In the genomic region with DNA sequence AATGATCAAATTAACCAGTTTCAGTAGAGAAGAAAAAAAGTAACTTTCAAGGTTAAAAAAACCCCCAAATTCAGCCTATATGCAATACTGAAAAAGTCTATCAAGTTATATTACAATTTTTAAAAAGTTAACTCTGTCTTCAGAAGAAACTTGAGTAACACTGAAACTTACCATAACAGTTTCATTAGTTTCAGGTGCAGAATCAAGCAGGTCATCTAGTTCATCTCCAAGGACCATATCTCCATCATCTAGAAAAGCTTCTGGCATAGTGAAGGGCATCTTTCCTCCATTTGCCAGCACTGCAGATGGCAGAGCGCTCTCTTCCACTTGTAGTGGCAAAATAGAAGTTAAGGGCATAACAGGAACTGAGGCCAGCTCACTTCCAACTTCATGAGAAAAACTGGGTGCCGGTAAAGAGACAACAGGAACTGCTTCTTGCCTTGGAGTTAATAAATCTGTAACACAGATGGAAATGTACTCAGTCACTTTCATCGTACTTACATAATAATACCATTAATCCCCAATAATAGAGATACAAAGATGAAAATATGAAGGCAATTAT, we compare ENCODE assay signal across 1 cellular context.
TF ChIP-seq lines count a peak whose summit lies in the region.

No MANE protein-coding gene starts in this region.

TF ChIP-seq in GM12878, 131 proteins besides CTCF, POLR2A, EP300 and RAD21 (continued from another document):
- TF ChIP-seq ZBTB11 (CRISPR knock-in tag; IDR thresholded peaks at IDR 0.05) (no peak), BHLHE40 (IDR thresholded peaks at IDR 0.05; ENCODE audit: borderline replicate concordance in 1 of 2, low read depth in 2 of 2, low read length in 1 of 2) (no peak), FOXM1 (IDR thresholded peaks at IDR 0.05; ENCODE audit: low read depth, low read length) (no peak)
